9 cellular contexts compared by ENCODE assay signal in the genomic region with DNA sequence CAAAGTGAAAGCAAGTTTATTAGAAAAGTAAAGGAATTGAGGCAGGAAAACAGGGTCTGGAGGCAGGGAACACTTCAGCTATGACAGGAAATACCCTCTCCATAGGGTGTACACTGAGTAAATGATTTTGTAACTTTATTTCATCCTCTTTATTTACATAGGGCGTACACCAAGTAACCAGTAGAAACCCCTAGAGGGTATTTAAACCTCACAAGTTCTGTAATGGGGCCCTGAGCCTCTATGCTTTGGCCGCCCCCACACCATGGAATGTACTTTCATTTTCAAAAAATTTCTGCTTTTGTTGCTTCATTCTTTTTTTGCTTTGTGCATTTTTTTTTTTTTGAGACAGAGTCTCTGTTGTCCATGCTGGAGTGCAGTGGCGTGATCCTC. TPM values are rescaled to one million over a fixed set of nuclear protein-coding genes. Genes with fewer than 3 reads are reported as not detected.
DNase-seq lines count a peak whose midpoint lies in the region; ATAC-seq, FAIRE-seq and TF ChIP-seq lines count a peak whose summit lies in the region.
"Had no signal": no experiment of that assay in that cellular context is flagged by ENCODE, and none has a peak within 500 bp of the region (broad histone marks: within the 10 kb centered on the region; RNA-seq: fewer than 3 reads in every experiment).

No MANE protein-coding gene starts in this region.

- no peak overlapping the region for H2BK12ac ChIP-seq in mesenchymal stem cell (ENCODE audit: low read length in 2 of 2)

- peak overlapping the region; percentile 96 for H3K9ac ChIP-seq in HCT116 (ENCODE audit: low read length)
- peak overlapping the region; percentile 100 for H3K9ac ChIP-seq in mesenchymal stem cell (ENCODE audit: low read length)

- ATAC-seq in A549 (peak in 1 of 2 experiments; percentile 20; a peak in 3 of 6 replicates), HCT116 (no peak), esophagus mucosa (no peak), GM18867 (IDR thresholded peaks at IDR 0.05; ENCODE audit: unreplicated experiment) (no peak)

- H3K4ac ChIP-seq in mesenchymal stem cell (ENCODE audit: low read depth in 1 of 2, low read length in 2 of 2), result no peak overlapping the region

- H3K27me3 ChIP-seq in HCT116 (ENCODE audit: insufficient read depth, low read length) (no peaks in the 10 kb centered on the region), mesenchymal stem cell (ENCODE audit: control insufficient read depth in 1 of 2, insufficient read depth in 1 of 2, low read length in 2 of 2) (no peaks in the 10 kb centered on the region)

- TF ChIP-seq RAD21 in A549 (conservative IDR thresholded peaks at IDR 0.05 in 1 of 2, IDR thresholded peaks at IDR 0.05 in 1 of 2) (no peak), HCT116 (IDR thresholded peaks at IDR 0.05; ENCODE audit: low read depth) (no peak)

- H2BK15ac ChIP-seq in mesenchymal stem cell (ENCODE audit: low read depth, poor library complexity, severe bottlenecking), result no peak overlapping the region

- CTCF ChIA-PET in A549 (lab: Yijun Ruan, JAX) (interaction anchor here (1.0 to 1.7 kb wide), 2 partner anchors 10 to 11 kb away, joined by 3 read pairs; no protein-coding TSS in a partner anchor), HCT116 (lab: Charles Lee) (interaction anchor here (0.9 kb wide), 1 partner anchor 15 kb away, joined by 3 read pairs; no protein-coding TSS in a partner anchor)

- no peak overlapping the region for H2BK120ac ChIP-seq in mesenchymal stem cell (ENCODE audit: low read depth, low read length)

- H3K4me1 ChIP-seq in A549, result peaks cover 40% of the 10 kb centered on the region
- peaks cover 33 to 37% of the 10 kb centered on the region in 2 experiments for H3K4me1 ChIP-seq in HCT116 (ENCODE audit: control insufficient read depth in 1 of 2, insufficient read depth in 2 of 2, low read length in 2 of 2)
- H3K4me1 ChIP-seq in mesenchymal stem cell (ENCODE audit: control insufficient read depth, insufficient read depth, low read depth, low read length), result peaks cover 27% of the 10 kb centered on the region

- TF ChIP-seq CTCF in A549 (IDR thresholded peaks at IDR 0.05), result no peak
- TF ChIP-seq CTCF in HCT116 (IDR thresholded peaks at IDR 0.05 in 2 of 3, conservative IDR thresholded peaks at IDR 0.05 in 1 of 3; ENCODE audit: borderline replicate concordance in 1 of 3, insufficient read depth in 1 of 3, low read depth in 2 of 3, low read length in 2 of 3), result no peak
- TF ChIP-seq CTCF in GM13977 (IDR thresholded peaks at IDR 0.05; ENCODE audit: extremely low read depth, insufficient read depth, missing control alignments), result no peak

- H2AK5ac ChIP-seq in mesenchymal stem cell (ENCODE audit: low read length, severe bottlenecking), result no peak overlapping the region

- intact Hi-C loops in HCT116 (cut with micrococcal nuclease), result loop anchor here (10.0 kb wide), 1 partner anchor 164 kb away; no protein-coding TSS in a partner anchor

- H3K4me3 ChIP-seq in A549 (peak overlapping the region; percentile 83), HCT116 (replicated peaks in 1 of 2; ENCODE audit: low read depth in 1 of 2, low read length in 2 of 2) (peak overlapping the region; percentile 93 to 95), mesenchymal stem cell (ENCODE audit: insufficient read depth in 1 of 2, low read depth in 1 of 2, low read length in 2 of 2) (peak overlapping the region in 1 of 2 experiments; percentile 97)

- H3K27ac ChIP-seq in A549, result peak overlapping the region; percentile 96 to 99
- H3K27ac ChIP-seq in HCT116 (ENCODE audit: low read depth, low read length), result peak overlapping the region; percentile 98
- no peak overlapping the region for H3K27ac ChIP-seq in mesenchymal stem cell (ENCODE audit: low read length, poor library complexity, severe bottlenecking)

- TF ChIP-seq POLR2A in A549 (IDR thresholded peaks at IDR 0.05; ENCODE audit: low read length) (no peak), HCT116 (IDR thresholded peaks at IDR 0.05; ENCODE audit: borderline replicate concordance, extremely low read depth, insufficient read depth, insufficient read length) (no peak)

- H3K18ac ChIP-seq in mesenchymal stem cell (ENCODE audit: low read depth in 1 of 2, low read length in 2 of 2), result peak overlapping the region in 1 of 2 experiments; percentile 16

- no peaks in the 10 kb centered on the region for H3K9me2 ChIP-seq in HCT116 (ENCODE audit: insufficient read depth)

- H3K36me3 ChIP-seq in HCT116 (ENCODE audit: control insufficient read depth in 1 of 2, insufficient read depth in 2 of 2, low read length in 2 of 2) (no peaks in the 10 kb centered on the region; a peak in 1 of 4 replicates), mesenchymal stem cell (ENCODE audit: control insufficient read depth in 1 of 2, insufficient read depth in 2 of 2, low read depth in 1 of 2, low read length in 2 of 2) (peaks cover 9 to 26% of the 10 kb centered on the region in 2 experiments)

- no peak overlapping the region for H3K23ac ChIP-seq in mesenchymal stem cell (ENCODE audit: low read length in 2 of 2)

- in situ Hi-C loops in GM13977 (cut with MboI; ENCODE audit: low pct_unique_long_range_greater_than_20kb, low sequenced_read_pairs, unreplicated experiment), result loop anchor here (25.0 kb wide), 1 partner anchor 766 kb away; no protein-coding TSS in a partner anchor

- H3K4me2 ChIP-seq in A549 (peak overlapping the region; percentile 100), HCT116 (ENCODE audit: low read length) (peak overlapping the region; percentile 93), mesenchymal stem cell (ENCODE audit: low read length, poor library complexity, severe bottlenecking) (peak overlapping the region; percentile 36)

- no peak for TF ChIP-seq EP300 in A549 (IDR thresholded peaks at IDR 0.05)

- H3K79me2 ChIP-seq in HCT116 (ENCODE audit: insufficient read depth, low read length), result peaks cover 34% of the 10 kb centered on the region

- no TSS peak for BruUV-seq in HCT116 (replicated peaks; lab: Mats Ljungman, UMichigan)

- RAD21 ChIA-PET in HCT116 (lab: Charles Lee; ENCODE audit: low non-redundant PET in 1 of 2, low total read pairs in 2 of 2, uncharacterized antibody in 2 of 2, unreplicated experiment in 2 of 2), result interaction anchor here in 1 of 2 experiments (0.6 kb wide), 1 partner anchor 187 kb away, joined by 4 read pairs; no protein-coding TSS in a partner anchor

- no peak for FAIRE-seq in A549 (lab: Jason Lieb, UNC)

- H4K20me1 ChIP-seq in HCT116 (ENCODE audit: insufficient read depth), result no peaks in the 10 kb centered on the region

- DNase-seq in A549 (ENCODE audit: low read depth in 1 of 2, low spot score in 1 of 2), result peak in 1 of 2 experiments; percentile 51
- DNase-seq in HCT116 (ENCODE audit: low read depth, low spot score), result no peak
- DNase-seq in amniotic epithelial cell (ENCODE audit: low read depth), result peak; percentile 67
- peak; percentile 87 for DNase-seq in mesenchymal stem cell
- DNase-seq in NK-92 (lab: John Stamatoyannopoulos, UW; ENCODE audit: unreplicated experiment), result no peak
- no peak for DNase-seq in GM13977 (ENCODE audit: low spot score)
- DNase-seq: activated CD8-positive, alpha-beta memory T cell treated with anti-CD3 and anti-CD28 coated beads for 24 hours had no signal

- H4K8ac ChIP-seq in mesenchymal stem cell (ENCODE audit: low read length), result peak overlapping the region; percentile 75

- H3K9me3 ChIP-seq in A549, result no peaks in the 10 kb centered on the region
- no peaks in the 10 kb centered on the region for H3K9me3 ChIP-seq in HCT116 (ENCODE audit: control insufficient read depth in 1 of 2, insufficient read depth in 1 of 2, low read depth in 1 of 2, low read length in 2 of 2)
- H3K9me3 ChIP-seq in mesenchymal stem cell (ENCODE audit: control insufficient read depth, low read length), result no peaks in the 10 kb centered on the region

- no peak overlapping the region for H3K14ac ChIP-seq in mesenchymal stem cell (ENCODE audit: low read length in 2 of 2)

- POLR2A ChIA-PET in A549 (lab: Yijun Ruan, JAX) (no interaction called here), HCT116 (lab: Charles Lee) (interaction anchor here (0.8 kb wide), 1 partner anchor 15 kb away, joined by 3 read pairs; no protein-coding TSS in a partner anchor)

- no peak overlapping the region for H2BK5ac ChIP-seq in mesenchymal stem cell (ENCODE audit: low read depth, low read length, poor library complexity, severe bottlenecking)

- no peak overlapping the region for H2AFZ ChIP-seq in HCT116 (ENCODE audit: low read depth, low read length, poor library complexity, severe bottlenecking)
- no peak overlapping the region for H2AFZ ChIP-seq in mesenchymal stem cell (ENCODE audit: low read depth, low read length)

- WGBS in A549 (ENCODE audit: missing lambda C conversion rate), result 42% methylated on average over 3 of the region's 3 CpGs
- WGBS in mesenchymal stem cell, result 57% methylated on average over 2 of the region's 3 CpGs

- H3K79me1 ChIP-seq in mesenchymal stem cell (replicated peaks; ENCODE audit: low read length, poor library complexity, severe bottlenecking), result peaks cover 3% of the 10 kb centered on the region

- H4K91ac ChIP-seq in mesenchymal stem cell (ENCODE audit: low read length), result no peak overlapping the region

RNA-seq across cellular contexts. Expression of a gene that starts 1.4 kb away (rescaled TPM):
- polyA plus RNA-seq in A549 (2011; rRNA removed) (83.9 and 89.3 TPM in 2 replicates), A549 (2017; fragmentation: RNase III; extraction: RNeasy Plus Mini Kit Qiagen cat#74134 plus additional on column Dnase treatment) (75.9 to 81.0 TPM (median 78.3 TPM) in 3 replicates)
- polyA plus RNA-seq in A549 (2012; cell fraction: cytosol; rRNA removed), result 158 and 161 TPM in 2 replicates
- 102 and 111 TPM in 2 replicates for polyA plus RNA-seq in A549 (2012; cell fraction: nucleus; rRNA removed)
- polyA minus RNA-seq in A549 (2011; rRNA and poly(A)+ RNA removed), result 22.6 and 32.9 TPM in 2 replicates
- total RNA-seq in HCT116 (2021; ENCODE audit: unreplicated experiment) (60.9 TPM), esophagus mucosa (39.8 TPM)
- polyA plus RNA-seq in HCT116 (2012), result 82.1 and 82.9 TPM in 2 replicates
- 7.3 TPM for polyA plus RNA-seq in mesenchymal stem cell (2013, experiment 1 of 2)
- polyA plus RNA-seq in mesenchymal stem cell (2013, experiment 2 of 2), result 8.7 TPM

RNA-seq across cellular contexts. Expression of a gene that starts 15.3 kb away (rescaled TPM):
- polyA plus RNA-seq in A549 (2011; rRNA removed) (18.4 and 22.0 TPM in 2 replicates), A549 (2017; fragmentation: RNase III; extraction: RNeasy Plus Mini Kit Qiagen cat#74134 plus additional on column Dnase treatment) (14.3 to 16.1 TPM (median 15.8 TPM) in 3 replicates)
- 22.6 and 32.6 TPM in 2 replicates for polyA plus RNA-seq in A549 (2012; cell fraction: cytosol; rRNA removed)
- polyA plus RNA-seq in A549 (2012; cell fraction: nucleus; rRNA removed), result 86.6 and 140 TPM in 2 replicates
- polyA minus RNA-seq in A549 (2011; rRNA and poly(A)+ RNA removed), result 51.8 and 53.5 TPM in 2 replicates
- total RNA-seq in HCT116 (2021; ENCODE audit: unreplicated experiment) (34.8 TPM), esophagus mucosa (86.6 TPM)
- 21.4 and 21.7 TPM in 2 replicates for polyA plus RNA-seq in HCT116 (2012)
- polyA plus RNA-seq in mesenchymal stem cell (2013, experiment 1 of 2), result 0.39 TPM
- 0.45 TPM for polyA plus RNA-seq in mesenchymal stem cell (2013, experiment 2 of 2)

RNA-seq across cellular contexts. Expression of a gene that starts 40.8 kb away (rescaled TPM):
- polyA plus RNA-seq in A549 (2011; rRNA removed), result 61.0 and 67.9 TPM in 2 replicates
- 47.0 and 67.0 TPM in 2 replicates for polyA plus RNA-seq in A549 (2012; cell fraction: cytosol; rRNA removed)
- 433 and 488 TPM in 2 replicates for polyA plus RNA-seq in A549 (2012; cell fraction: nucleus; rRNA removed)
- polyA plus RNA-seq in A549 (2017; fragmentation: RNase III; extraction: RNeasy Plus Mini Kit Qiagen cat#74134 plus additional on column Dnase treatment), result 93.1 to 106 TPM (median 101 TPM) in 3 replicates
- polyA minus RNA-seq in A549 (2011; rRNA and poly(A)+ RNA removed), result 25.5 and 36.5 TPM in 2 replicates
- 56.3 TPM for total RNA-seq in HCT116 (2021; ENCODE audit: unreplicated experiment)
- polyA plus RNA-seq in HCT116 (2012), result 35.3 and 61.9 TPM in 2 replicates
- 12.8 TPM for polyA plus RNA-seq in mesenchymal stem cell (2013, experiment 1 of 2)
- 12.8 TPM for polyA plus RNA-seq in mesenchymal stem cell (2013, experiment 2 of 2)
- total RNA-seq in esophagus mucosa, result 12.6 TPM

Comparison
In these comparisons a context has a peak if more than half of its experiments do, and no peak if none do; other contexts are left out.
1. DNase-seq: peak in amniotic epithelial cell (single experiment) and mesenchymal stem cell (single experiment); none in HCT116 (single experiment), NK-92 (single experiment) and GM13977 (single experiment).
2. H3K4me2 ChIP-seq: peak in every context shown above with its lines; median percentile 100 in A549; 93 in HCT116; 36 in mesenchymal stem cell.